In the genomic region with DNA sequence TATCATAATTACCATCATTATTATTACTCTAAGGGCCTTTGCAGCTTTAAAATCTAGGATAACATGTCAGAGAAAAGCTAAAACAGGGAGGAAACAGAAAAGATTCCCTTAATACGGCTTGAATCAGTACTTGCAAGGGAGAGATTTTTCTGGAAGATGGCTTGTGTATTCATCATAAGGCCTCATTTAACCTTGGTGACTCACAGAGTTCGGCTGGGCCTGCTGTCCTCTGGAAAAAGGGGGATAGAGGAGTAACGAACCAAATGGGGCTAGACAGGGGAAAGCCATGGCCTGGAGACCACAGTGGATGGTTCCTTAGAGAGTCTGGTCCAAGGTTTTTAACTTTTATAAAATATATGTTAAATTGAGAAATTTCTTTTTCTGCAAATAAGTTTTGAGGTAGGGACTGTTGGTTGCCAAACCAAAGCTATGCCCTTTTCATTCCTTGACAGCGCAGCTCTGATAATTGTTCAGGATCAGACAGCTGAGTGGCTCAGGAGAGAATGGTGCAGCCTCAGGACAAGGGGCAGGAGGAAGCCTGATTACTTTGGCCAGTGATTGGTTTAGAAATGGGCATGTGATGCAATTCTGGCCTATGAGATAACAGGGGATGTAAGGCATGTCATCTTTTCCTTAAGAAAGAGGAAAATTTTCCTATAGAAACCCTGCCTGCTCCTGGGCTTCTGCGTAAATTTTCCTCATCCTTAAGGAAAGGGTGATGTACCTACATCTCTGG, we compare ENCODE assay signal across 20 cellular contexts. TPM values are rescaled to one million over a fixed set of nuclear protein-coding genes. Genes with fewer than 3 reads are reported as not detected.
DNase-seq lines count a peak whose midpoint lies in the region; ATAC-seq and TF ChIP-seq lines count a peak whose summit lies in the region.
"Had no signal": no experiment of that assay in that cellular context is flagged by ENCODE, and none has a peak within 500 bp of the region (broad histone marks: within the 10 kb centered on the region; RNA-seq: fewer than 3 reads in every experiment).

No MANE protein-coding gene starts in this region.

- peaks cover 0 to 4% of the 10 kb centered on the region in 2 donors for H3K4me1 ChIP-seq in muscle layer of duodenum (ENCODE audit: control insufficient read depth in 1 of 2, insufficient read depth in 2 of 2, low read length in 2 of 2)
- H3K4me1 ChIP-seq in uterus: no peaks in the 10 kb centered on the region
- H3K4me1 ChIP-seq: Peyer's patch, upper lobe of left lung had no signal

- TF ChIP-seq CTCF in epithelial cell of esophagus (IDR thresholded peaks at IDR 0.05; ENCODE audit: insufficient read depth, low read depth, low read length, missing control alignments): no peak
- TF ChIP-seq CTCF in uterus (IDR thresholded peaks at IDR 0.05): no peak

- peak overlapping the region; percentile 35 for H3K27ac ChIP-seq in muscle layer of duodenum (ENCODE audit: low read length)
- H3K27ac ChIP-seq in uterus: peak overlapping the region; percentile 52 to 55
- H3K27ac ChIP-seq: upper lobe of left lung had no signal

- peak; percentile 45 for ATAC-seq in Right ventricle myocardium inferior
- ATAC-seq in HG03378 (IDR thresholded peaks at IDR 0.05; ENCODE audit: unreplicated experiment): no peak
- ATAC-seq in HG02678 (IDR thresholded peaks at IDR 0.05; ENCODE audit: unreplicated experiment): no peak
- ATAC-seq in effector memory CD8-positive, alpha-beta T cell (replicated peaks): no peak
- ATAC-seq: activated CD8-positive, alpha-beta T cell treated with anti-CD3 and anti-CD28 coated beads for 36 hours had no signal

- intact Hi-C loops in Right ventricle myocardium inferior (cut with DNase I) (no loop called here), cardiac septum (cut with DNase I) (no loop called here), uterus (cut with DNase I; ENCODE audit: low total_unique reads) (no loop called here)

- H3K4me3 ChIP-seq in epithelial cell of esophagus (ENCODE audit: low read length) (no peak overlapping the region), muscle layer of duodenum (ENCODE audit: low read depth in 1 of 2, low read length in 2 of 2) (no peak overlapping the region), uterus (no peak overlapping the region)
- H3K4me3 ChIP-seq: Peyer's patch, upper lobe of left lung had no signal

- H3K4me1 Mint-ChIP-seq in effector memory CD8-positive, alpha-beta T cell (ENCODE audit: low read depth in 2 of 2): no peaks in the 10 kb centered on the region
- H3K4me1 Mint-ChIP-seq: IgD-negative memory B cell, naive B cell had no signal

- H3K4me3 Mint-ChIP-seq in effector memory CD8-positive, alpha-beta T cell: no peak overlapping the region
- H3K4me3 Mint-ChIP-seq: activated CD8-positive, alpha-beta T cell treated with anti-CD3 and anti-CD28 coated beads for 36 hours; IgD-negative memory B cell; naive B cell; T-helper 2 cell treated with Interferon-gamma antibody and Interleukin-4, amounts not matched to agents 5 μg/mL and 100 μg/mL, for 36 hours had no signal

- DNase-seq in Right ventricle myocardium inferior (ENCODE audit: missing footprints) (no peak), cardiac septum (ENCODE audit: low spot score) (no peak), epithelial cell of esophagus (ENCODE audit: low read depth) (peak; percentile 39), uterus (no peak)
- no peak for DNase-seq in effector memory CD8-positive, alpha-beta T cell
- DNase-seq: activated CD8-positive, alpha-beta T cell treated with anti-CD3 and anti-CD28 coated beads for 36 hours; activated gamma-delta T cell treated with Interleukin-2 at 50 U/mL for 16 hours; COR-L47; islet precursor cell; naive B cell; NCI-H1417; NCI-H524 treated with DMSO at 0.1 percent for 48 hours; Peyer's patch; stimulated activated CD4-positive, alpha-beta T cell treated with anti-CD3 and anti-CD28 coated beads, Interleukin-12 subunit alpha, Interleukin-12 subunit beta, amount 100 ng/mL, for 4 hours; upper lobe of left lung had no signal

- no peaks in the 10 kb centered on the region for H3K27me3 Mint-ChIP-seq in effector memory CD8-positive, alpha-beta T cell
- H3K27me3 Mint-ChIP-seq: activated CD8-positive, alpha-beta T cell treated with anti-CD3 and anti-CD28 coated beads for 36 hours; IgD-negative memory B cell; naive B cell had no signal

- H3K9me3 ChIP-seq in muscle layer of duodenum (ENCODE audit: control insufficient read depth in 1 of 2, low read length in 2 of 2) (peaks cover 0 to 3% of the 10 kb centered on the region in 2 donors), uterus (no peaks in the 10 kb centered on the region)
- H3K9me3 ChIP-seq: Peyer's patch had no signal

- no peak overlapping the region for H3K27ac Mint-ChIP-seq in effector memory CD8-positive, alpha-beta T cell
- H3K27ac Mint-ChIP-seq: activated CD8-positive, alpha-beta T cell treated with anti-CD3 and anti-CD28 coated beads for 36 hours; IgD-negative memory B cell; T-helper 2 cell treated with Interferon-gamma antibody and Interleukin-4, amounts not matched to agents 5 μg/mL and 100 μg/mL, for 36 hours had no signal

- no peaks in the 10 kb centered on the region for H3K27me3 ChIP-seq in muscle layer of duodenum (ENCODE audit: low read depth, low read length)
- H3K27me3 ChIP-seq in uterus: no peaks in the 10 kb centered on the region
- H3K27me3 ChIP-seq: Peyer's patch, upper lobe of left lung had no signal

- no peaks in the 10 kb centered on the region for H3K9me3 Mint-ChIP-seq in effector memory CD8-positive, alpha-beta T cell

- H3K36me3 ChIP-seq in muscle layer of duodenum (ENCODE audit: control insufficient read depth in 1 of 2, insufficient read depth in 2 of 2, low read length in 2 of 2) (no peaks in the 10 kb centered on the region), uterus (no peaks in the 10 kb centered on the region)
- H3K36me3 ChIP-seq: Peyer's patch, upper lobe of left lung had no signal

- no peak for TF ChIP-seq POLR2A in uterus (IDR thresholded peaks at IDR 0.05)

- H3K36me3 Mint-ChIP-seq in effector memory CD8-positive, alpha-beta T cell (ENCODE audit: insufficient read depth): no peaks in the 10 kb centered on the region

RNA-seq across cellular contexts. Expression of a gene that starts 25.6 kb away (rescaled TPM):
- total RNA-seq in Right ventricle myocardium inferior (966 TPM), cardiac septum (855 TPM), uterus (1,000 to 10,000 TPM in 2 of 4 donors, 100 to 1,000 TPM in 2; 567 to 1,619 (median 884) TPM)

RNA-seq across cellular contexts. Expression of a gene that starts 40.7 kb away (rescaled TPM):
- 52.6 TPM for total RNA-seq in Right ventricle myocardium inferior
- total RNA-seq in cardiac septum: 49.9 TPM
- total RNA-seq in uterus: 10 to 100 TPM; 13.6 to 69.0 (median 52.9) TPM
